In genomic region chr21:30563072-30563471, GRCh38 we compare ENCODE assay signal across 21 cellular contexts. TPM values are rescaled to one million over a fixed set of nuclear protein-coding genes. Genes with fewer than 3 reads are reported as not detected.
A peak's percentile ranks its signal among the peaks of the same experiment; 100 is the strongest.
DNase-seq lines count a peak whose midpoint lies in the region; ATAC-seq and TF ChIP-seq lines count a peak whose summit lies in the region.
"Had no signal": no experiment of that assay in that cellular context is flagged by ENCODE, and none has a peak within 500 bp of the region (broad histone marks: within the 10 kb centered on the region; RNA-seq: fewer than 3 reads in every experiment).

No MANE protein-coding gene starts in this region.

- no peak for TF ChIP-seq CTCF in dorsolateral prefrontal cortex (IDR thresholded peaks at IDR 0.05 in 54 of 56, conservative IDR thresholded peaks at IDR 0.05 in 2 of 56; ENCODE audit: low read depth in 1 of 56, partially characterized antibody in 56 of 56)

- intact Hi-C loops in left cardiac atrium (cut with DNase I): no loop called here
- intact Hi-C loops in cardiac septum (cut with DNase I): no loop called here
- intact Hi-C loops in dorsolateral prefrontal cortex (cut with DNase I): no loop called here

- DNase-seq in left cardiac atrium (no peak), cardiac septum (ENCODE audit: low spot score) (no peak), OCI-M1 (lab: John Stamatoyannopoulos, UW) (peak; percentile 7), dorsolateral prefrontal cortex (no peak)
- DNase-seq: AML-193; Caco-2; Calu3; CD4-positive, alpha-beta T cell; CD8-positive, alpha-beta T cell; DMS79 treated with DMSO at 0.1 percent for 48 hours; EL; GDM1 had no signal

- ATAC-seq in left cardiac atrium (peak; percentile 72 to 81), HG03354 (IDR thresholded peaks at IDR 0.05; ENCODE audit: poor library complexity, severe bottlenecking, unreplicated experiment) (no peak)
- ATAC-seq: A549; CD8-positive, alpha-beta T cell; GM12878 had no signal

- no peaks in the 10 kb centered on the region for H3K27me3 ChIP-seq in dorsolateral prefrontal cortex
- H3K27me3 ChIP-seq: BLaER1 treated with 17β-estradiol and CSF1 and Interleukin-3, amounts not matched to agents 10 nM and 100 nM had no signal

- H3K4me3 ChIP-seq in dorsolateral prefrontal cortex: no peak overlapping the region
- H3K4me3 ChIP-seq: A549; BLaER1 treated with 17β-estradiol and CSF1 and Interleukin-3, amounts not matched to agents 10 nM and 100 nM; GM12878 had no signal

- no peak overlapping the region for H3K27ac ChIP-seq in dorsolateral prefrontal cortex
- H3K27ac ChIP-seq: 22Rv1; A549; BLaER1 treated with 17β-estradiol and CSF1 and Interleukin-3, amounts not matched to agents 10 nM and 100 nM; C4-2B had no signal

RNA-seq across cellular contexts. Expression of gene KRTAP19-7, which starts 2.0 kb away (rescaled TPM):
- total RNA-seq in left cardiac atrium (not detected), cardiac septum (not detected), dorsolateral prefrontal cortex (not detected)
- total RNA-seq: A172; B cell; Caco-2; Calu3; CD4-positive, alpha-beta T cell; CD8-positive, alpha-beta T cell; G401; GM12878 had no signal

RNA-seq across cellular contexts. Expression of gene KRTAP19-6, which starts 21.4 kb away (rescaled TPM):
- total RNA-seq in left cardiac atrium (not detected), cardiac septum (not detected), dorsolateral prefrontal cortex (not detected)
- total RNA-seq: A172; B cell; Caco-2; Calu3; CD4-positive, alpha-beta T cell; CD8-positive, alpha-beta T cell; G401; GM12878 had no signal

RNA-seq across cellular contexts. Expression of gene KRTAP22-2, which starts 27.1 kb away (rescaled TPM):
- total RNA-seq in left cardiac atrium (not detected), cardiac septum (not detected), dorsolateral prefrontal cortex (not detected)
- total RNA-seq: A172; B cell; Caco-2; Calu3; CD4-positive, alpha-beta T cell; CD8-positive, alpha-beta T cell; G401; GM12878 had no signal

RNA-seq across cellular contexts. Expression of gene KRTAP6-3, which starts 29.2 kb away (rescaled TPM):
- not detected for total RNA-seq in left cardiac atrium
- total RNA-seq in cardiac septum: not detected
- total RNA-seq in dorsolateral prefrontal cortex: not detected
- total RNA-seq: A172; B cell; Caco-2; Calu3; CD4-positive, alpha-beta T cell; CD8-positive, alpha-beta T cell; G401; GM12878 had no signal

RNA-seq across cellular contexts. Expression of gene KRTAP6-2, which starts 35.6 kb away (rescaled TPM):
- total RNA-seq in left cardiac atrium (not detected), cardiac septum (not detected), dorsolateral prefrontal cortex (not detected)
- total RNA-seq: A172; B cell; Caco-2; Calu3; CD4-positive, alpha-beta T cell; CD8-positive, alpha-beta T cell; G401; GM12878 had no signal
